Comparison of ENCODE assay signal across 3 cellular contexts in the genomic region with DNA sequence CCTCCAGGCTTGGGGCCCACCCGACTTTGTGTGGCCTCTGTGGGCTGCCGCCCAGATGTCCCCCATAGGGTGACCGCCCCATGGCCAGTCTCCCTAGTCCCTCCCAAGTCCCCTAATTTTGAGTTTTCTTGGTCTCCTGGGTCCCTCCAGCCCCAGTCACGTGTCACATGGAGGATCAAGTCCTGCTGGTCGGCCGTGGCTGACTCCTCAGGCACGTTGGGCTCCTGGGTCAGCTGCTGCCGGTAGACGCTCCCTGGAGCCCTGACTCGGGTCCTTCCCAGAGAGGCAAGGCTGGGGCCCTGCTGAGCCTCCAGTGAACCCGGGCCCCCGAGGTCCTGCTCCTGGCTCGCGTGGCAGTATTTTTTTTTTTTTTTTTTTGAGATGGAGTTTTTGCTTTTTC. TPM values are rescaled to one million over a fixed set of nuclear protein-coding genes. Genes with fewer than 3 reads are reported as not detected.
"Had no signal": no experiment of that assay in that cellular context is flagged by ENCODE, and none has a peak within 500 bp of the region (broad histone marks: within the 10 kb centered on the region; RNA-seq: fewer than 3 reads in every experiment).

No MANE protein-coding gene starts in this region.

RNA-seq across cellular contexts. Expression of a gene that starts 10.2 kb away (rescaled TPM):
- total RNA-seq: GM23248, H4 had no signal

RNA-seq across cellular contexts. Expression of a gene that starts 38.6 kb away (rescaled TPM):
- total RNA-seq: H4, H7 had no signal
